In the genomic region with DNA sequence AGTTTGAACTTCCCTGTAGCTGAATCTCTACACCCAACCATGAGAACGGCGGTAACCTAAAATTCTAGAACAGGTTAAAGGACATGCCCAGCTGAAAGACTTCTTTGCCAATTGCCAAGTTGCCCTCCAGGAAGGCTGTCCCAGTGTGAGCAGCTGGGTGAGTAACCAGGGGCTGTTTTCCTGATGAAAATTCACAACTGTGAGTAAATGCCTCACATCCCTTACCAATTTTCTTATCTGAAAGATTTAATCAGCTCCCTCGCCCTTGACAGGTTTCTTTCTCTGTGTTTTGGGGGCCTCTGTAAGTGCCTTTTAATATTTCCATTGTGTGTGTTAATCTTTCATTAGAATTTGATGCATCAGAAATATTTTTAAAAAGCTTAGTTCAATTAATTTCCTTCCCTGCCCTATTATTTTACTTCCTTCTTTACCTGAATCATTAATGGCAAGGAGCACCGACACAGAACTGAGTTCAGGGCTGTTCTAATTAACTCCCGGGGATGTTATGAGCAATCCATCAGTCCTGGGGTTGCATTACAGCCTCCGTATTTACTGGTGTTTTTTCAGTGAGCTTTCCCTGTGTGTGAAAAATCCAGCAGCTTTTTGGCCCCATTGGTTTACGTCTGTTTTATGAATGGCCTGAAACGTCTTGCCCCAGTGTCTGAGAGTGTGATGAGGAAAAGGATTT, we compare ENCODE assay signal across 21 cellular contexts.
DNase-seq lines count a peak whose midpoint lies in the region; ATAC-seq lines count a peak whose summit lies in the region.
"Had no signal": no experiment of that assay in that cellular context is flagged by ENCODE, and none has a peak within 500 bp of the region (broad histone marks: within the 10 kb centered on the region; RNA-seq: fewer than 3 reads in every experiment).

No MANE protein-coding gene starts in this region.

- no peak overlapping the region for H4K5ac ChIP-seq in mesendoderm (ENCODE audit: low read length)

- H3K4me3 Mint-ChIP-seq in T-helper 1 cell treated with Interleukin-12 subunit alpha and Interleukin-12 subunit beta and Interleukin-4 antibody, amounts not matched to agents 30 μg/mL and 1 μg/mL, for 36 hours = no peak overlapping the region
- no peak overlapping the region for H3K4me3 Mint-ChIP-seq in activated CD8-positive, alpha-beta T cell treated with anti-CD3 and anti-CD28 coated beads, Interleukin-2, amount 10 ng/mL, durations not matched to agents 7 days and 5 days
- H3K4me3 Mint-ChIP-seq: endodermal cell, H9 had no signal

- no peaks in the 10 kb centered on the region for H3K9me3 Mint-ChIP-seq in T-helper 1 cell treated with Interleukin-12 subunit alpha and Interleukin-12 subunit beta and Interleukin-4 antibody, amounts not matched to agents 30 μg/mL and 1 μg/mL, for 36 hours
- H3K9me3 Mint-ChIP-seq in activated CD8-positive, alpha-beta T cell treated with anti-CD3 and anti-CD28 coated beads, Interleukin-2, amount 10 ng/mL, durations not matched to agents 7 days and 5 days (ENCODE audit: insufficient read depth) = no peaks in the 10 kb centered on the region
- H3K9me3 Mint-ChIP-seq: CD8-positive, alpha-beta memory T cell; endodermal cell; H9 had no signal

- peak overlapping the region; percentile 25 for H2BK5ac ChIP-seq in mesendoderm (ENCODE audit: low read length)

- H3K36me3 ChIP-seq in mesendoderm (ENCODE audit: control insufficient read depth, insufficient read depth, low read length) = no peaks in the 10 kb centered on the region
- H3K36me3 ChIP-seq: colonic mucosa, thyroid gland had no signal

- CTCF ChIA-PET in activated CD8-positive, alpha-beta T cell treated with anti-CD3 and anti-CD28 coated beads, Interleukin-2, amount 10 ng/mL, durations not matched to agents 7 days and 5 days (lab: Charles Lee) = interaction anchor here (1.0 to 1.7 kb wide), 3 partner anchors 8 to 18 kb away, joined by 3 to 6 read pairs (median 3); no protein-coding TSS in a partner anchor

- no peak overlapping the region for H2AK5ac ChIP-seq in mesendoderm (ENCODE audit: low read length)

- H3K23ac ChIP-seq in mesendoderm (ENCODE audit: low read length) = no peak overlapping the region

- no peak overlapping the region for H2BK15ac ChIP-seq in mesendoderm (replicated peaks; ENCODE audit: low read depth)

- no peak overlapping the region for H3K18ac ChIP-seq in mesendoderm (ENCODE audit: low read length)

- H3K79me2 ChIP-seq in mesendoderm (ENCODE audit: control insufficient read depth, insufficient read depth, low read length) = no peaks in the 10 kb centered on the region

- H2BK120ac ChIP-seq in mesendoderm (ENCODE audit: low read depth, low read length) = no peak overlapping the region

- no CpG with 5 or more reads among the region's 8 CpGs for whole genome bisulfite sequencing in mesendoderm (ENCODE audit: extremely low coverage, insufficient coverage, low lambda C conversion rate)

- H3K4me2 ChIP-seq in mesendoderm (ENCODE audit: low read length) = no peak overlapping the region
- H3K4me2 ChIP-seq: KMS-11, PC-9 had no signal

- peak overlapping the region; percentile 69 for H3K56ac ChIP-seq in mesendoderm (ENCODE audit: low read length)

- ATAC-seq in activated CD8-positive, alpha-beta T cell treated with anti-CD3 and anti-CD28 coated beads, Interleukin-2, amount 10 ng/mL, durations not matched to agents 7 days and 5 days = no peak

- H3K27ac ChIP-seq in mesendoderm (ENCODE audit: low read depth, low read length) = no peak overlapping the region
- H3K27ac ChIP-seq: 22Rv1, colonic mucosa, PC-9, psoas muscle had no signal

- H3K27me3 Mint-ChIP-seq in T-helper 1 cell treated with Interleukin-12 subunit alpha and Interleukin-12 subunit beta and Interleukin-4 antibody, amounts not matched to agents 30 μg/mL and 1 μg/mL, for 36 hours (ENCODE audit: low read depth) = no peaks in the 10 kb centered on the region
- H3K27me3 Mint-ChIP-seq in activated CD8-positive, alpha-beta T cell treated with anti-CD3 and anti-CD28 coated beads, Interleukin-2, amount 10 ng/mL, durations not matched to agents 7 days and 5 days (ENCODE audit: low read depth) = no peaks in the 10 kb centered on the region

- peak overlapping the region; percentile 34 for H3K27ac Mint-ChIP-seq in T-helper 1 cell treated with Interleukin-12 subunit alpha and Interleukin-12 subunit beta and Interleukin-4 antibody, amounts not matched to agents 30 μg/mL and 1 μg/mL, for 36 hours
- H3K27ac Mint-ChIP-seq in activated CD8-positive, alpha-beta T cell treated with anti-CD3 and anti-CD28 coated beads, Interleukin-2, amount 10 ng/mL, durations not matched to agents 7 days and 5 days = peak overlapping the region; percentile 57
- H3K27ac Mint-ChIP-seq: endodermal cell had no signal

- no peak overlapping the region for H3K4me3 ChIP-seq in mesendoderm (ENCODE audit: low read length)
- H3K4me3 ChIP-seq: colonic mucosa, PC-9, psoas muscle, thyroid gland had no signal

- no peak overlapping the region for H3K9ac ChIP-seq in mesendoderm (ENCODE audit: low read length)
- H3K9ac ChIP-seq: KMS-11 had no signal

- POLR2A ChIA-PET in activated CD8-positive, alpha-beta T cell treated with anti-CD3 and anti-CD28 coated beads, Interleukin-2, amount 10 ng/mL, durations not matched to agents 7 days and 5 days (lab: Charles Lee) = interaction anchor here (1.1 to 2.1 kb wide), 4 partner anchors 8 to 158 kb away, joined by 4 read pairs; no protein-coding TSS in a partner anchor

- H4K8ac ChIP-seq in mesendoderm (ENCODE audit: low read depth, low read length) = no peak overlapping the region

- no peaks in the 10 kb centered on the region for H3K27me3 ChIP-seq in mesendoderm (ENCODE audit: insufficient read depth, low read length, poor library complexity)
- H3K27me3 ChIP-seq: colonic mucosa, thyroid gland had no signal

- H3K4me1 Mint-ChIP-seq in T-helper 1 cell treated with Interleukin-12 subunit alpha and Interleukin-12 subunit beta and Interleukin-4 antibody, amounts not matched to agents 30 μg/mL and 1 μg/mL, for 36 hours (ENCODE audit: low read depth) = peaks cover 66% of the 10 kb centered on the region
- H3K4me1 Mint-ChIP-seq in activated CD8-positive, alpha-beta T cell treated with anti-CD3 and anti-CD28 coated beads, Interleukin-2, amount 10 ng/mL, durations not matched to agents 7 days and 5 days (ENCODE audit: low read depth) = peaks cover 97% of the 10 kb centered on the region

- H3K4ac ChIP-seq in mesendoderm (ENCODE audit: low read depth, low read length) = no peak overlapping the region

- peaks cover 19% of the 10 kb centered on the region for H3K36me3 Mint-ChIP-seq in T-helper 1 cell treated with Interleukin-12 subunit alpha and Interleukin-12 subunit beta and Interleukin-4 antibody, amounts not matched to agents 30 μg/mL and 1 μg/mL, for 36 hours (ENCODE audit: low read depth)
- peaks cover 48% of the 10 kb centered on the region for H3K36me3 Mint-ChIP-seq in activated CD8-positive, alpha-beta T cell treated with anti-CD3 and anti-CD28 coated beads, Interleukin-2, amount 10 ng/mL, durations not matched to agents 7 days and 5 days (ENCODE audit: low read depth)

- DNase-seq in T-helper 1 cell = no peak
- peak; percentile 35 for DNase-seq in ELR (ENCODE audit: low read depth)
- DNase-seq in activated CD8-positive, alpha-beta T cell treated with anti-CD3 and anti-CD28 coated beads, Interleukin-2, amount 10 ng/mL, durations not matched to agents 7 days and 5 days = no peak
- DNase-seq in mesendoderm = no peak
- no peak for DNase-seq in DMS153 (lab: John Stamatoyannopoulos, UW)
- no peak for DNase-seq in COLO829 (ENCODE audit: low spot score)
- DNase-seq in anterior cingulate cortex (lab: John Stamatoyannopoulos, UW) = no peak
- DNase-seq: CD8-positive, alpha-beta memory T cell; colonic mucosa; DMS53; endodermal cell; H9; islet precursor cell; NCI-H2029; PC-9; psoas muscle; SHP77 treated with DMSO at 0.1 percent for 48 hours; thyroid gland had no signal

- H3K4me1 ChIP-seq in mesendoderm (ENCODE audit: control insufficient read depth, low read depth, low read length) = peaks cover 12% of the 10 kb centered on the region

- no peaks in the 10 kb centered on the region for H3K79me1 ChIP-seq in mesendoderm (ENCODE audit: low read length)
